Comparison of ENCODE assay signal across 8 cellular contexts in the genomic region with DNA sequence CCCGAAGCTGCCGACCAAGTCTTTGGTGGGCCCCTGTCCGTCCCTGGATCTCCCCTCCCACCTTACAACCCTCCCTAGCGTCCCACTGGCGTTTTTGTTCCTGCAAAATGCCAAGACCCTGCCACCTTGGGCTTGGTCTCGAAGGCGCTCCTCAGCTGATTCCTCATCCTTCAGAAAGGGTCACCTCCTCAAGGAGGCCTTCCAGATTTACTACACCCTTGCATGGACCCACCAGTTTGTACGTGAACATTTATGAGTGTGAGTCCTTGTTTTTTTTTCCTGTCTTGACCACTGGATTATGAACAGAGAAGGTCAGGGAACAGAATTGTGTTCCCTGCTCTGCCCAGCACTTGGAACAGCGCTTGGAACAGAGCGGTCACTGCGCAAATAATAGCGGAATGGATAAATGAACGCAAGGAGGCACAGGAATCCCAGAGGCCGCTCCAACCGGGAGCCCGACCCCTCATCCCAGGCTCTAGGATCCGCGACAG. TPM values are rescaled to one million over a fixed set of nuclear protein-coding genes. Genes with fewer than 3 reads are reported as not detected.
DNase-seq lines count a peak whose midpoint lies in the region; ATAC-seq and TF ChIP-seq lines count a peak whose summit lies in the region.
"Had no signal": no experiment of that assay in that cellular context is flagged by ENCODE, and none has a peak within 500 bp of the region (broad histone marks: within the 10 kb centered on the region; RNA-seq: fewer than 3 reads in every experiment).

No MANE protein-coding gene starts in this region.

- peak overlapping the region; percentile 64 to 84 (median 76) for H3K27ac ChIP-seq in stomach

- DNase-seq in HFFc6 (no peak), immature natural killer cell (no peak), stomach (no peak), midbrain (lab: John Stamatoyannopoulos, UW) (no peak), D341Med (ENCODE audit: low spot score) (no peak)
- DNase-seq in activated T-helper 1 cell treated with anti-CD3 and anti-CD28 coated beads, Interleukin-12 subunit alpha, Interleukin-12 subunit beta, Interleukin-2, Interleukin-4 antibody, amounts not matched to agents 30 ng/mL and 10 ng/mL and 1 ng/mL, durations not matched to agents 14 hours and 24 hours and 36 hours (ENCODE audit: low spot score), result no peak

- 0 out of 2 replicates have a peak, but pooled peaks cover 5% of the 10 kb centered on the region for H3K36me3 Mint-ChIP-seq in HFFc6 (ENCODE audit: low read depth)
- H3K36me3 Mint-ChIP-seq in activated T-helper 1 cell treated with anti-CD3 and anti-CD28 coated beads, Interleukin-12 subunit alpha, Interleukin-12 subunit beta, Interleukin-2, Interleukin-4 antibody, amounts not matched to agents 30 ng/mL and 10 ng/mL and 1 ng/mL, durations not matched to agents 14 hours and 24 hours and 36 hours (ENCODE audit: low read depth), result peaks cover 12% of the 10 kb centered on the region
- H3K36me3 Mint-ChIP-seq in immature natural killer cell, result no peaks in the 10 kb centered on the region

- H3K9me3 Mint-ChIP-seq in HFFc6, result no peaks in the 10 kb centered on the region
- no peaks in the 10 kb centered on the region for H3K9me3 Mint-ChIP-seq in activated T-helper 1 cell treated with anti-CD3 and anti-CD28 coated beads, Interleukin-12 subunit alpha, Interleukin-12 subunit beta, Interleukin-2, Interleukin-4 antibody, amounts not matched to agents 30 ng/mL and 10 ng/mL and 1 ng/mL, durations not matched to agents 14 hours and 24 hours and 36 hours
- H3K9me3 Mint-ChIP-seq in immature natural killer cell, result no peaks in the 10 kb centered on the region

- TF ChIP-seq CTCF in HFFc6 (IDR thresholded peaks at IDR 0.05) (no peak), stomach (IDR thresholded peaks at IDR 0.05) (no peak)

- H3K27ac Mint-ChIP-seq in HFFc6, result peak overlapping the region; percentile 78
- H3K27ac Mint-ChIP-seq in activated T-helper 1 cell treated with anti-CD3 and anti-CD28 coated beads, Interleukin-12 subunit alpha, Interleukin-12 subunit beta, Interleukin-2, Interleukin-4 antibody, amounts not matched to agents 30 ng/mL and 10 ng/mL and 1 ng/mL, durations not matched to agents 14 hours and 24 hours and 36 hours, result no peak overlapping the region
- H3K27ac Mint-ChIP-seq in immature natural killer cell, result peak overlapping the region in 3 of 6 donors; percentile 13 to 62 (median 45)

- H3K9me3 ChIP-seq in stomach, result no peaks in the 10 kb centered on the region

- TF ChIP-seq POLR2A in stomach (IDR thresholded peaks at IDR 0.05), result no peak

- intact Hi-C loops in activated T-helper 1 cell treated with anti-CD3 and anti-CD28 coated beads, Interleukin-12 subunit alpha, Interleukin-12 subunit beta, Interleukin-2, Interleukin-4 antibody, amounts not matched to agents 30 ng/mL and 10 ng/mL and 1 ng/mL, durations not matched to agents 14 hours and 24 hours and 36 hours (cut with micrococcal nuclease), result loop anchor here (5.0 kb wide), 1 partner anchor 39 kb away; no protein-coding TSS in a partner anchor
- intact Hi-C loops in stomach (cut with DNase I; ENCODE audit: low total_unique reads), result no loop called here

- WGBS in stomach, 5 donors, result 24 to 31% (median 30%) methylated on average over 18 of the region's 18 CpGs

- peak overlapping the region; percentile 77 to 83 (median 78) for H3K4me3 ChIP-seq in stomach

- peaks cover 17 to 32% (median 29%) of the 10 kb centered on the region in 4 donors for H3K36me3 ChIP-seq in stomach

- H3K27me3 ChIP-seq in stomach, result peaks cover 4 to 56% (median 36%) of the 10 kb centered on the region in 3 donors

- H3K4me3 Mint-ChIP-seq in HFFc6, result peak overlapping the region; percentile 86
- peak overlapping the region; percentile 77 for H3K4me3 Mint-ChIP-seq in activated T-helper 1 cell treated with anti-CD3 and anti-CD28 coated beads, Interleukin-12 subunit alpha, Interleukin-12 subunit beta, Interleukin-2, Interleukin-4 antibody, amounts not matched to agents 30 ng/mL and 10 ng/mL and 1 ng/mL, durations not matched to agents 14 hours and 24 hours and 36 hours
- H3K4me3 Mint-ChIP-seq in immature natural killer cell, result peak overlapping the region; percentile 71 to 86 (median 77)

- peaks cover 32 to 75% (median 65%) of the 10 kb centered on the region in 4 donors for H3K4me1 ChIP-seq in stomach

- H3K27me3 Mint-ChIP-seq in HFFc6 (ENCODE audit: insufficient read depth) (peaks cover 12% of the 10 kb centered on the region), immature natural killer cell (ENCODE audit: low read depth in 3 of 3) (peaks cover 7 to 22% (median 8%) of the 10 kb centered on the region in 3 donors)
- peaks cover 29% of the 10 kb centered on the region for H3K27me3 Mint-ChIP-seq in activated T-helper 1 cell treated with anti-CD3 and anti-CD28 coated beads, Interleukin-12 subunit alpha, Interleukin-12 subunit beta, Interleukin-2, Interleukin-4 antibody, amounts not matched to agents 30 ng/mL and 10 ng/mL and 1 ng/mL, durations not matched to agents 14 hours and 24 hours and 36 hours (ENCODE audit: insufficient read depth)

- no peak for ATAC-seq in HG03565 (IDR thresholded peaks at IDR 0.05; ENCODE audit: unreplicated experiment)

- H3K4me1 Mint-ChIP-seq in HFFc6 (ENCODE audit: low read depth), result peaks cover 16% of the 10 kb centered on the region
- no peaks in the 10 kb centered on the region for H3K4me1 Mint-ChIP-seq in activated T-helper 1 cell treated with anti-CD3 and anti-CD28 coated beads, Interleukin-12 subunit alpha, Interleukin-12 subunit beta, Interleukin-2, Interleukin-4 antibody, amounts not matched to agents 30 ng/mL and 10 ng/mL and 1 ng/mL, durations not matched to agents 14 hours and 24 hours and 36 hours (ENCODE audit: low read depth)
- peaks cover 10% of the 10 kb centered on the region in 2 donors for H3K4me1 Mint-ChIP-seq in immature natural killer cell

- no peak for TF ChIP-seq EP300 in stomach (IDR thresholded peaks at IDR 0.05)

RNA-seq across cellular contexts. Expression of gene GFER, which starts 0.9 kb away (rescaled TPM):
- total RNA-seq in HFFc6 (2021; fragmentation: NEBNext Ultra II Directional; extraction: Animal tissue kit (Norgen Biotek cat#: 25700)), result 10 to 100 TPM; 28.8 to 45.5 (median 40.2) TPM
- total RNA-seq in activated T-helper 1 cell treated with anti-CD3 and anti-CD28 coated beads, Interleukin-12 subunit alpha, Interleukin-12 subunit beta, Interleukin-2, Interleukin-4 antibody, amounts not matched to agents 30 ng/mL and 10 ng/mL and 1 ng/mL, durations not matched to agents 14 hours and 24 hours and 36 hours, result 46.2 and 54.0 TPM in 2 replicates
- polyA plus RNA-seq in immature natural killer cell (10 to 100 TPM; 38.4 to 52.0 (median 40.7) TPM), stomach (10 to 100 TPM; 31.2 to 50.6 (median 36.1) TPM)
- 100 to 1,000 TPM in 1 of 5 donors, 10 to 100 TPM in 1, 1 to 10 TPM in 3; 3.1 to 313 (median 9.9) TPM for total RNA-seq in stomach

RNA-seq across cellular contexts. Expression of gene NOXO1, which starts 1.8 kb away (rescaled TPM):
- total RNA-seq in HFFc6 (2021; fragmentation: NEBNext Ultra II Directional; extraction: Animal tissue kit (Norgen Biotek cat#: 25700)), result under 1 TPM in 3 of 6 experiments, not detected in 3; 0.28 to 0.46 (median 0.45) TPM
- 0.24 TPM in 1 of 2 replicates, not detected in the other for total RNA-seq in activated T-helper 1 cell treated with anti-CD3 and anti-CD28 coated beads, Interleukin-12 subunit alpha, Interleukin-12 subunit beta, Interleukin-2, Interleukin-4 antibody, amounts not matched to agents 30 ng/mL and 10 ng/mL and 1 ng/mL, durations not matched to agents 14 hours and 24 hours and 36 hours
- under 1 TPM in 1 of 3 donors, not detected in 2; 0.17 TPM for polyA plus RNA-seq in immature natural killer cell
- 10 to 100 TPM in 1 of 5 donors, not detected in 4; 58.2 TPM for total RNA-seq in stomach
- 1 to 10 TPM; 1.2 to 3.4 (median 2.6) TPM for polyA plus RNA-seq in stomach

RNA-seq across cellular contexts. Expression of gene SYNGR3, which starts 6.7 kb away (rescaled TPM):
- 1 to 10 TPM in 5 of 6 experiments, under 1 TPM in 1; 0.96 to 1.4 (median 1.2) TPM for total RNA-seq in HFFc6 (2021; fragmentation: NEBNext Ultra II Directional; extraction: Animal tissue kit (Norgen Biotek cat#: 25700))
- total RNA-seq in activated T-helper 1 cell treated with anti-CD3 and anti-CD28 coated beads, Interleukin-12 subunit alpha, Interleukin-12 subunit beta, Interleukin-2, Interleukin-4 antibody, amounts not matched to agents 30 ng/mL and 10 ng/mL and 1 ng/mL, durations not matched to agents 14 hours and 24 hours and 36 hours, result 21.2 and 26.3 TPM in 2 replicates
- 1 to 10 TPM; 4.6 to 6.7 (median 6.4) TPM for polyA plus RNA-seq in immature natural killer cell
- total RNA-seq in stomach, result 1 to 10 TPM in 1 of 5 donors, not detected in 4; 1.7 TPM
- 1 to 10 TPM in 1 of 3 donors, not detected in 2; 1.3 TPM for polyA plus RNA-seq in stomach

RNA-seq across cellular contexts. Expression of gene TBL3, which starts 11.2 kb away (rescaled TPM):
- total RNA-seq in HFFc6 (2021; fragmentation: NEBNext Ultra II Directional; extraction: Animal tissue kit (Norgen Biotek cat#: 25700)), result 10 to 100 TPM; 42.4 to 47.3 (median 44.1) TPM
- 84.9 and 87.3 TPM in 2 replicates for total RNA-seq in activated T-helper 1 cell treated with anti-CD3 and anti-CD28 coated beads, Interleukin-12 subunit alpha, Interleukin-12 subunit beta, Interleukin-2, Interleukin-4 antibody, amounts not matched to agents 30 ng/mL and 10 ng/mL and 1 ng/mL, durations not matched to agents 14 hours and 24 hours and 36 hours
- polyA plus RNA-seq in immature natural killer cell, result 10 to 100 TPM; 34.4 to 66.1 (median 59.8) TPM
- 100 to 1,000 TPM in 1 of 5 donors, 10 to 100 TPM in 3, 1 to 10 TPM in 1; 9.4 to 174 (median 26.3) TPM for total RNA-seq in stomach
- polyA plus RNA-seq in stomach, result 10 to 100 TPM; 32.7 to 52.7 (median 48.9) TPM

RNA-seq across cellular contexts. Expression of gene RNF151, which starts 16.4 kb away (rescaled TPM):
- total RNA-seq in HFFc6 (2021; fragmentation: NEBNext Ultra II Directional; extraction: Animal tissue kit (Norgen Biotek cat#: 25700)), result not detected
- 0.70 and 0.93 TPM in 2 replicates for total RNA-seq in activated T-helper 1 cell treated with anti-CD3 and anti-CD28 coated beads, Interleukin-12 subunit alpha, Interleukin-12 subunit beta, Interleukin-2, Interleukin-4 antibody, amounts not matched to agents 30 ng/mL and 10 ng/mL and 1 ng/mL, durations not matched to agents 14 hours and 24 hours and 36 hours
- polyA plus RNA-seq in immature natural killer cell (not detected), stomach (not detected)
- not detected for total RNA-seq in stomach
- total RNA-seq: lung microvascular endothelial cell had no signal
